1 cellular context compared by ENCODE assay signal in the genomic region with DNA sequence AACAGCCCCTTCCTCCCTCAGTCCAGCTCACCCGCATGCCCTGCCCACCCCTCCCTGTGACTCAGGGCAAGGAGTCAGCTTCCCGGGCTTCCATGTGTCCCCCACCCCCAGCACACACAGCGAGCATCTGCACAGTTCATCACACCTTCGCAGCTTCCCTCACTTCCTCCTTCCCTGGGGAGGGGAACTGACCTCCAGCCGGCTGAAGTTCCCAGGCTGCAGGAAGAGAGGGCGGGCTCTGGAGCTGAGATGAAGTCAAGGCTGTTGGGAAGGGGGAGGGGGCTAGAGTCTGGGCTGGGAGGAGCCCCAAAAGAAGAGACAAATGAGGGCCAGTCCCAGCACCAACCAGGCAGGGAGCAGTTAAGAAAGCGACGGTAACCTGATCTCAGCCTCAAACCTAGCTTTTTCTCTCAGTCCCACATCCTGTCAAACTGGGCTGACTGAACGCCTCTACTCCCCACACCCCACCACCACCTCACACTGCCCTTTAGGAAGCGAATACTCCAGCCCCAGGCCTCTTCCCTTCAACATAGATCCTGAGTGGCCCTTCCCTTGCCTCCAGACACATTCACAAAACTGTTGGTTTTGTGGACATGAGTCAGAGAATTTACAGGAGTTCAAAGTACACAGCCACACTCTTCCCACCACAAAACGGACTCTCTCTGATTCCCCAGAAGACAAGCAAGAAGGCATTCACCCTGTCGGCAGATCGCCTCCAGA.
A peak's percentile ranks its signal among the peaks of the same experiment; 100 is the strongest.
TF ChIP-seq lines count a peak whose summit lies in the region.

No MANE protein-coding gene starts in this region.

TF ChIP-seq in GM23338, 12 proteins besides CTCF, POLR2A, EP300 and RAD21 (continued from another document):
- TF ChIP-seq, protein P1, sequence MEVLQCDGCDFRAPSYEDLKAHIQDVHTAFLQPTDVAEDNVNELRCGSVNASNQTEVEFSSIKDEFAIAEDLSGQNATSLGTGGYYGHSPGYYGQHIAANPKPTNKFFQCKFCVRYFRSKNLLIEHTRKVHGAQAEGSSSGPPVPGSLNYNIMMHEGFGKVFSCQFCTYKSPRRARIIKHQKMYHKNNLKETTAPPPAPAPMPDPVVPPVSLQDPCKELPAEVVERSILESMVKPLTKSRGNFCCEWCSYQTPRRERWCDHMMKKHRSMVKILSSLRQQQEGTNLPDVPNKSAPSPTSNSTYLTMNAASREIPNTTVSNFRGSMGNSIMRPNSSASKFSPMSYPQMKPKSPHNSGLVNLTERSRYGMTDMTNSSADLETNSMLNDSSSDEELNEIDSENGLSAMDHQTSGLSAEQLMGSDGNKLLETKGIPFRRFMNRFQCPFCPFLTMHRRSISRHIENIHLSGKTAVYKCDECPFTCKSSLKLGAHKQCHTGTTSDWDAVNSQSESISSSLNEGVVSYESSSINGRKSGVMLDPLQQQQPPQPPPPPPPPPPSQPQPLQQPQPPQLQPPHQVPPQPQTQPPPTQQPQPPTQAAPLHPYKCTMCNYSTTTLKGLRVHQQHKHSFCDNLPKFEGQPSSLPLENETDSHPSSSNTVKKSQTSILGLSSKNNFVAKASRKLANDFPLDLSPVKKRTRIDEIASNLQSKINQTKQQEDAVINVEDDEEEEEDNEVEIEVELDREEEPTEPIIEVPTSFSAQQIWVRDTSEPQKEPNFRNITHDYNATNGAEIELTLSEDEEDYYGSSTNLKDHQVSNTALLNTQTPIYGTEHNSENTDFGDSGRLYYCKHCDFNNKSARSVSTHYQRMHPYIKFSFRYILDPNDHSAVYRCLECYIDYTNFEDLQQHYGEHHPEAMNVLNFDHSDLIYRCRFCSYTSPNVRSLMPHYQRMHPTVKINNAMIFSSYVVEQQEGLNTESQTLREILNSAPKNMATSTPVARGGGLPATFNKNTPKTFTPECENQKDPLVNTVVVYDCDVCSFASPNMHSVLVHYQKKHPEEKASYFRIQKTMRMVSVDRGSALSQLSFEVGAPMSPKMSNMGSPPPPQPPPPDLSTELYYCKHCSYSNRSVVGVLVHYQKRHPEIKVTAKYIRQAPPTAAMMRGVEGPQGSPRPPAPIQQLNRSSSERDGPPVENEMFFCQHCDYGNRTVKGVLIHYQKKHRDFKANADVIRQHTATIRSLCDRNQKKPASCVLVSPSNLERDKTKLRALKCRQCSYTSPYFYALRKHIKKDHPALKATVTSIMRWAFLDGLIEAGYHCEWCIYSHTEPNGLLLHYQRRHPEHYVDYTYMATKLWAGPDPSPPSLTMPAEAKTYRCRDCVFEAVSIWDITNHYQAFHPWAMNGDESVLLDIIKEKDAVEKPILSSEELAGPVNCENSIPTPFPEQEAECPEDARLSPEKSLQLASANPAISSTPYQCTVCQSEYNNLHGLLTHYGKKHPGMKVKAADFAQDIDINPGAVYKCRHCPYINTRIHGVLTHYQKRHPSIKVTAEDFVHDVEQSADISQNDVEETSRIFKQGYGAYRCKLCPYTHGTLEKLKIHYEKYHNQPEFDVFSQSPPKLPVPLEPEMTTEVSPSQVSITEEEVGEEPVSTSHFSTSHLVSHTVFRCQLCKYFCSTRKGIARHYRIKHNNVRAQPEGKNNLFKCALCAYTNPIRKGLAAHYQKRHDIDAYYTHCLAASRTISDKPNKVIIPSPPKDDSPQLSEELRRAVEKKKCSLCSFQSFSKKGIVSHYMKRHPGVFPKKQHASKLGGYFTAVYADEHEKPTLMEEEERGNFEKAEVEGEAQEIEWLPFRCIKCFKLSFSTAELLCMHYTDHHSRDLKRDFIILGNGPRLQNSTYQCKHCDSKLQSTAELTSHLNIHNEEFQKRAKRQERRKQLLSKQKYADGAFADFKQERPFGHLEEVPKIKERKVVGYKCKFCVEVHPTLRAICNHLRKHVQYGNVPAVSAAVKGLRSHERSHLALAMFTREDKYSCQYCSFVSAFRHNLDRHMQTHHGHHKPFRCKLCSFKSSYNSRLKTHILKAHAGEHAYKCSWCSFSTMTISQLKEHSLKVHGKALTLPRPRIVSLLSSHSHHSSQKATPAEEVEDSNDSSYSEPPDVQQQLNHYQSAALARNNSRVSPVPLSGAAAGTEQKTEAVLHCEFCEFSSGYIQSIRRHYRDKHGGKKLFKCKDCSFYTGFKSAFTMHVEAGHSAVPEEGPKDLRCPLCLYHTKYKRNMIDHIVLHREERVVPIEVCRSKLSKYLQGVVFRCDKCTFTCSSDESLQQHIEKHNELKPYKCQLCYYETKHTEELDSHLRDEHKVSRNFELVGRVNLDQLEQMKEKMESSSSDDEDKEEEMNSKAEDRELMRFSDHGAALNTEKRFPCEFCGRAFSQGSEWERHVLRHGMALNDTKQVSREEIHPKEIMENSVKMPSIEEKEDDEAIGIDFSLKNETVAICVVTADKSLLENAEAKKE (CRISPR knock-in tag; IDR thresholded peaks at IDR 0.05), result no peak; the same call in 1 of the 2 replicates
- TF ChIP-seq POLR2AphosphoS5 (IDR thresholded peaks at IDR 0.05; ENCODE audit: low read depth) (peak; percentile 45), CREB1 (CRISPR knock-in tag; IDR thresholded peaks at IDR 0.05; ENCODE audit: low read depth) (0 out of 2 replicates have a peak, but pooled peaks have one; percentile 26)
TF ChIP-seq in GM23338: peak in this region for 2.
